21 cellular contexts compared by ENCODE assay signal in the genomic region with DNA sequence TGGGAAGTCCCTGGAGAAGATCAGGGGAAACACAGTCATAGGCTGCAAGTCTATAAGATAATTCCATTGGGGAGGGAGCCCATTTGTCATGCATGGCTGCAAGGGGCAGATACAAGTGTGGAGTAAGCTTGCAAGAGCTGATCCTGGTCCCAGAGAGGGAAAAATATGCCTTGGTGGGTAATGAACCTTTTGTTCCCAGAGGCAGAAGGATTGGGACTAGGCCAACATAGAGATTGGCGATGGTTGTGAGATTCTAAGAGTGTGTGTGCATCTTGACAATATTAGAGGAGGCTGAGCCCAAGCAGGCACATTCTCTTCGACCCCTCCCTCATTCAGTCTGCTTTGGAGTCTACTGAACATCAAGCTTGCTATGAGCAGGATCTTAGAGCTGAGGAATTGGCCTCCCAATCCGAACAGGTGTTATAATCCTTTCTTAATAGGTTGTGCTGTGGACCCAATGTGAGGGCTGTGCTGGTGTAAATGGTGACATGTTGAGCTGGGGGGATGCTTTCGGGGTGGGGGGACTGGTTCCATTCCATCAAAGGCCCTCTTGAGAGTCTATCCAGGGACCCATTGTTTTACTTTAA. TPM values are rescaled to one million over a fixed set of nuclear protein-coding genes. Genes with fewer than 3 reads are reported as not detected.
DNase-seq lines count a peak whose midpoint lies in the region; ATAC-seq and TF ChIP-seq lines count a peak whose summit lies in the region.
"Had no signal": no experiment of that assay in that cellular context is flagged by ENCODE, and none has a peak within 500 bp of the region (broad histone marks: within the 10 kb centered on the region; RNA-seq: fewer than 3 reads in every experiment).

No MANE protein-coding gene starts in this region.

- POLR2A ChIA-PET in activated CD4-positive, alpha-beta T cell treated with anti-CD3 and anti-CD28 coated beads for 36 hours (lab: Charles Lee): no interaction called here

- no peaks in the 10 kb centered on the region for H3K9me3 ChIP-seq in neural cell (ENCODE audit: low read length)
- H3K9me3 ChIP-seq in GM23248 (ENCODE audit: low read depth): no peaks in the 10 kb centered on the region
- H3K9me3 ChIP-seq: heart right ventricle, ovary, upper lobe of left lung had no signal

- WGBS in GM23248 (ENCODE audit: low coverage in 1 of 2, low lambda C conversion rate in 2 of 2, missing lambda C conversion rate in 2 of 2), 2 experiments: 96 to 97% methylated on average over 4 of the region's 4 CpGs

- H3K36me3 Mint-ChIP-seq in activated CD4-positive, alpha-beta T cell treated with anti-CD3 and anti-CD28 coated beads for 36 hours (ENCODE audit: low read depth): peaks cover 26% of the 10 kb centered on the region
- peaks cover 34% of the 10 kb centered on the region for H3K36me3 Mint-ChIP-seq in activated T-helper 2 cell treated with anti-CD3 and anti-CD28 coated beads, Interferon-gamma antibody, Interleukin-2, Interleukin-4, amounts not matched to agents 10 μg/mL and 5 μg/mL and 100 μg/mL, durations not matched to agents 14 hours and 24 hours and 36 hours (ENCODE audit: low read depth)

- H3K79me2 ChIP-seq in neural cell (replicated peaks; ENCODE audit: insufficient read depth, low read length) (no peaks in the 10 kb centered on the region), GM23248 (ENCODE audit: insufficient read depth) (peaks cover 53% of the 10 kb centered on the region)

- in situ Hi-C loops in GM23248 (cut with MboI): no loop called here

- H2AFZ ChIP-seq in neural cell (ENCODE audit: low read depth, low read length) (no peak overlapping the region), GM23248 (no peak overlapping the region)

- TF ChIP-seq RAD21 in neural cell (conservative IDR thresholded peaks at IDR 0.05): no peak

- no peaks in the 10 kb centered on the region for H3K27me3 Mint-ChIP-seq in activated CD4-positive, alpha-beta T cell treated with anti-CD3 and anti-CD28 coated beads for 36 hours
- H3K27me3 Mint-ChIP-seq in activated T-helper 2 cell treated with anti-CD3 and anti-CD28 coated beads, Interferon-gamma antibody, Interleukin-2, Interleukin-4, amounts not matched to agents 10 μg/mL and 5 μg/mL and 100 μg/mL, durations not matched to agents 14 hours and 24 hours and 36 hours (ENCODE audit: low read depth): no peaks in the 10 kb centered on the region

- peak overlapping the region; percentile 96 for H3K27ac Mint-ChIP-seq in activated CD4-positive, alpha-beta T cell treated with anti-CD3 and anti-CD28 coated beads for 36 hours
- H3K27ac Mint-ChIP-seq in activated T-helper 2 cell treated with anti-CD3 and anti-CD28 coated beads, Interferon-gamma antibody, Interleukin-2, Interleukin-4, amounts not matched to agents 10 μg/mL and 5 μg/mL and 100 μg/mL, durations not matched to agents 14 hours and 24 hours and 36 hours: peak overlapping the region; percentile 94

- H3K9me3 Mint-ChIP-seq in activated CD4-positive, alpha-beta T cell treated with anti-CD3 and anti-CD28 coated beads for 36 hours (ENCODE audit: low read depth): no peaks in the 10 kb centered on the region
- no peaks in the 10 kb centered on the region for H3K9me3 Mint-ChIP-seq in activated T-helper 2 cell treated with anti-CD3 and anti-CD28 coated beads, Interferon-gamma antibody, Interleukin-2, Interleukin-4, amounts not matched to agents 10 μg/mL and 5 μg/mL and 100 μg/mL, durations not matched to agents 14 hours and 24 hours and 36 hours

- no peak for DNase-seq in activated CD4-positive, alpha-beta T cell treated with anti-CD3 and anti-CD28 coated beads for 36 hours
- no peak for DNase-seq in activated CD4-positive, alpha-beta T cell treated with anti-CD3 and anti-CD28 coated beads, Interleukin-2, amount 50 U/mL, for 48 hours
- DNase-seq in GM12865 (ENCODE audit: low read depth) (no peak), NCI-H748 (lab: John Stamatoyannopoulos, UW; ENCODE audit: unreplicated experiment) (no peak), cardiac septum (ENCODE audit: low spot score) (no peak), GM23248 (no peak)
- DNase-seq in activated T-helper 2 cell treated with anti-CD3 and anti-CD28 coated beads, Interferon-gamma antibody, Interleukin-2, Interleukin-4, amounts not matched to agents 10 μg/mL and 5 μg/mL and 100 μg/mL, durations not matched to agents 14 hours and 24 hours and 36 hours (ENCODE audit: low spot score): no peak
- DNase-seq: brain microvascular endothelial cell, heart right ventricle, midbrain, NCI-H2081 treated with DMSO at 0.1 percent for 48 hours, NCI-H774, ovary, SW 1271, upper lobe of left lung had no signal

- H3K9ac ChIP-seq in neural cell (ENCODE audit: low read length) (no peak overlapping the region), GM23248 (no peak overlapping the region)

- peak overlapping the region; percentile 95 for H3K4me3 ChIP-seq in GM12865 (ENCODE audit: low read depth, low read length)
- H3K4me3 ChIP-seq in neural cell (ENCODE audit: low read length): no peak overlapping the region
- no peak overlapping the region for H3K4me3 ChIP-seq in GM23248
- H3K4me3 ChIP-seq: heart right ventricle, ovary, upper lobe of left lung had no signal

- TF ChIP-seq CTCF in GM12865 (IDR thresholded peaks at IDR 0.05; ENCODE audit: insufficient read depth, low read depth, low read length, missing control alignments): no peak
- no peak for TF ChIP-seq CTCF in neural cell (IDR thresholded peaks at IDR 0.05; ENCODE audit: poor library complexity, severe bottlenecking)

- H3K36me3 ChIP-seq in neural cell (ENCODE audit: insufficient read depth, low read length) (no peaks in the 10 kb centered on the region), GM23248 (ENCODE audit: low read depth) (no peaks in the 10 kb centered on the region)
- H3K36me3 ChIP-seq: brain microvascular endothelial cell, ovary had no signal

- H3K27ac ChIP-seq in neural cell (ENCODE audit: low read length): no peak overlapping the region
- H3K27ac ChIP-seq in GM23248: no peak overlapping the region
- H3K27ac ChIP-seq: brain microvascular endothelial cell, ovary had no signal

- CTCF ChIA-PET in activated CD4-positive, alpha-beta T cell treated with anti-CD3 and anti-CD28 coated beads for 36 hours (lab: Charles Lee): no interaction called here

- intact Hi-C loops in activated CD4-positive, alpha-beta T cell treated with anti-CD3 and anti-CD28 coated beads for 36 hours (cut with DNase I, micrococcal nuclease): loop anchor here in 1 of 2 experiments (10.0 kb wide), 1 partner anchor 1129 kb away; a partner anchor contains a TSS
- intact Hi-C loops in activated T-helper 2 cell treated with anti-CD3 and anti-CD28 coated beads, Interferon-gamma antibody, Interleukin-2, Interleukin-4, amounts not matched to agents 10 μg/mL and 5 μg/mL and 100 μg/mL, durations not matched to agents 14 hours and 24 hours and 36 hours (cut with micrococcal nuclease): loop anchor here (10.0 kb wide), 1 partner anchor 1601 kb away; no protein-coding TSS in a partner anchor
- intact Hi-C loops in cardiac septum (cut with DNase I): loop anchor here (5.0 to 10.0 kb wide), 3 partner anchors 82 to 1129 kb away; a partner anchor contains a TSS

- H3F3A ChIP-seq in neural cell (ENCODE audit: insufficient read depth, low read length, poor library complexity, severe bottlenecking) (peaks cover 5% of the 10 kb centered on the region), GM23248 (ENCODE audit: insufficient read depth) (peaks cover 27% of the 10 kb centered on the region)

- H3K4me3 Mint-ChIP-seq in activated CD4-positive, alpha-beta T cell treated with anti-CD3 and anti-CD28 coated beads for 36 hours: peak overlapping the region; percentile 92
- peak overlapping the region; percentile 93 for H3K4me3 Mint-ChIP-seq in activated T-helper 2 cell treated with anti-CD3 and anti-CD28 coated beads, Interferon-gamma antibody, Interleukin-2, Interleukin-4, amounts not matched to agents 10 μg/mL and 5 μg/mL and 100 μg/mL, durations not matched to agents 14 hours and 24 hours and 36 hours (ENCODE audit: low read depth)

- H3K27me3 ChIP-seq in neural cell (ENCODE audit: insufficient read depth, low read depth, low read length): no peaks in the 10 kb centered on the region
- no peaks in the 10 kb centered on the region for H3K27me3 ChIP-seq in GM23248 (replicated peaks; ENCODE audit: insufficient read depth)
- H3K27me3 ChIP-seq: brain microvascular endothelial cell, heart right ventricle, ovary, upper lobe of left lung had no signal

- H4K20me1 ChIP-seq in neural cell (ENCODE audit: insufficient read depth): no peaks in the 10 kb centered on the region
- H4K20me1 ChIP-seq in GM23248 (ENCODE audit: insufficient read depth): no peaks in the 10 kb centered on the region

- peaks cover 71% of the 10 kb centered on the region for H3K4me1 Mint-ChIP-seq in activated CD4-positive, alpha-beta T cell treated with anti-CD3 and anti-CD28 coated beads for 36 hours
- H3K4me1 Mint-ChIP-seq in activated T-helper 2 cell treated with anti-CD3 and anti-CD28 coated beads, Interferon-gamma antibody, Interleukin-2, Interleukin-4, amounts not matched to agents 10 μg/mL and 5 μg/mL and 100 μg/mL, durations not matched to agents 14 hours and 24 hours and 36 hours (ENCODE audit: low read depth): peaks cover 48% of the 10 kb centered on the region

- H3K4me2 ChIP-seq in neural cell (ENCODE audit: low read length): no peak overlapping the region
- H3K4me2 ChIP-seq in GM23248 (ENCODE audit: unreplicated experiment): no peak overlapping the region

- no peak for TF ChIP-seq EP300 in neural cell (conservative IDR thresholded peaks at IDR 0.05; ENCODE audit: poor library complexity, severe bottlenecking)

- ATAC-seq in activated CD4-positive, alpha-beta T cell treated with anti-CD3 and anti-CD28 coated beads for 36 hours: no peak
- ATAC-seq: heart right ventricle had no signal

- H3K4me1 ChIP-seq in GM23248 (ENCODE audit: insufficient read depth): peaks cover 16% of the 10 kb centered on the region

- H3K9me2 ChIP-seq in neural cell (ENCODE audit: insufficient read depth, low read length) (no peaks in the 10 kb centered on the region), GM23248 (ENCODE audit: insufficient read depth) (no peaks in the 10 kb centered on the region)

RNA-seq across cellular contexts. Expression of a gene that starts 18.4 kb away (rescaled TPM):
- 10 to 100 TPM; 18.5 to 19.7 TPM for total RNA-seq in activated CD4-positive, alpha-beta T cell treated with anti-CD3 and anti-CD28 coated beads for 36 hours
- total RNA-seq in activated T-helper 2 cell treated with anti-CD3 and anti-CD28 coated beads, Interferon-gamma antibody, Interleukin-2, Interleukin-4, amounts not matched to agents 10 μg/mL and 5 μg/mL and 100 μg/mL, durations not matched to agents 14 hours and 24 hours and 36 hours: 11.9 and 13.0 TPM in 2 replicates
- polyA plus RNA-seq in neural cell (529 and 710 TPM in 2 replicates), GM23248 (2016; fragmentation: Nextera tagmentation; extraction: Ambion mirVana) (0.05 and 0.23 TPM in 2 replicates)
- 421 and 468 TPM in 2 replicates for polyA minus RNA-seq in neural cell
- total RNA-seq in cardiac septum: 1.3 TPM
- total RNA-seq in GM23248 (2014; rRNA removed; shearing (Covaris generic)): 0.43 and 0.63 TPM in 2 replicates

RNA-seq across cellular contexts. Expression of a gene that starts 54.0 kb away (rescaled TPM):
- total RNA-seq in activated CD4-positive, alpha-beta T cell treated with anti-CD3 and anti-CD28 coated beads for 36 hours: not detected
- total RNA-seq in activated T-helper 2 cell treated with anti-CD3 and anti-CD28 coated beads, Interferon-gamma antibody, Interleukin-2, Interleukin-4, amounts not matched to agents 10 μg/mL and 5 μg/mL and 100 μg/mL, durations not matched to agents 14 hours and 24 hours and 36 hours: not detected in 2 replicates
- polyA plus RNA-seq in neural cell: not detected in 2 replicates
- polyA minus RNA-seq in neural cell: not detected in 2 replicates
- not detected for total RNA-seq in cardiac septum
- not detected in 2 replicates for total RNA-seq in GM23248 (2014; rRNA removed; shearing (Covaris generic))
- polyA plus RNA-seq in GM23248 (2016; fragmentation: Nextera tagmentation; extraction: Ambion mirVana): not detected in 2 replicates
- total RNA-seq: HT1080, M059J, RPMI7951, skeletal muscle tissue, upper lobe of left lung had no signal
- polyA plus RNA-seq: heart right ventricle, keratinocyte, ovary had no signal

RNA-seq across cellular contexts. Expression of a gene that starts 58.0 kb away (rescaled TPM):
- total RNA-seq in activated CD4-positive, alpha-beta T cell treated with anti-CD3 and anti-CD28 coated beads for 36 hours: not detected
- total RNA-seq in activated T-helper 2 cell treated with anti-CD3 and anti-CD28 coated beads, Interferon-gamma antibody, Interleukin-2, Interleukin-4, amounts not matched to agents 10 μg/mL and 5 μg/mL and 100 μg/mL, durations not matched to agents 14 hours and 24 hours and 36 hours: not detected in 2 replicates
- not detected in 2 replicates for polyA plus RNA-seq in neural cell
- polyA minus RNA-seq in neural cell: not detected in 2 replicates
- total RNA-seq in cardiac septum: 0.67 TPM
- not detected in 2 replicates for total RNA-seq in GM23248 (2014; rRNA removed; shearing (Covaris generic))
- polyA plus RNA-seq in GM23248 (2016; fragmentation: Nextera tagmentation; extraction: Ambion mirVana): not detected in 2 replicates
- total RNA-seq: HT1080, M059J had no signal
- polyA plus RNA-seq: keratinocyte had no signal
